In the genomic region with DNA sequence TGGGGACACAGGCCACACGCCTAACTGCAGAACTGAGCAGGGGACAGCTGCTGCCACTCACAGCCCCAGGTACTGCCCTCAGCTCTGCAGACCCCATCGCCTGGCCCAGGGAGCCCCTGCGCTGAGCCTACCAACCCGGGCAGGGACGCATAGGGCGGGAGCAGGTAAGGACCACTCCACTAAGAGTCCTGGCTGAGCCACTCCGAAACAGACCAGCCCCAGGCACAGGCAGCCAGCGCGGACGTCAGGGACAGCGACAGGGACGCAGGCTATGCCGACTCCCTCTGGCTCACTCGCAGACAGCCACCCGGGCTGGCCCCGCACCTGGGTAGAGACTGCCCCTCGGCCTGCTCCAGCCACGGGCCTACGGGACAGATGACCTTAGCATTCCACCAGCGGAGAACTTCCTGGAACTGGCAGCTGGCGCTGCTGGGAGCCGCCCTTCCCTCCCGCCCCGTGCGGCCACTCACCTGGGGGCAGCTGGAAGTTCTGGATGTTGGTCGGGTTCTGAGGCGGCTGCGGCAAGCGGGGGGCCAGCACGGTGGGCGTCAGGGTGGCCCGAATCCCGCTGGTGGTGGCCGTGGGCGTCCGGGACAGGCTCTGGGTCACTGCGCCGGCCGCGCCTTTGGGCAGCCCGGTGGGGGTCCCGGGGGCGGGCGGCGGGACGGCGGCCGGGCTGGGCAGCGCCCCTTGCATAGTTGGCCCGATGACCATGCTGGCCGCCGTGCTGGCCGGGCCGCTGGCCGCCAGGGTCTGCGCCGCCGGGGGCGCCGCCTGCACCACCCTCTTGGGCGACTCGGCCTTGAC, we compare ENCODE assay signal across 8 cellular contexts. TPM values are rescaled to one million over a fixed set of nuclear protein-coding genes. Genes with fewer than 3 reads are reported as not detected.
DNase-seq lines count a peak whose midpoint lies in the region; ATAC-seq and TF ChIP-seq lines count a peak whose summit lies in the region.

No MANE protein-coding gene starts in this region.

- no peak for DNase-seq in HFF-Myc (ENCODE audit: extremely low read depth, low read depth)
- no peak for DNase-seq in iPS DF 6.9 (ENCODE audit: low read depth, low spot score)
- DNase-seq in NCI-H2029 treated with DMSO at 0.1 percent for 48 hours (lab: John Stamatoyannopoulos, UW), result no peak

- no CpG with 5 or more reads among the region's 62 CpGs for WGBS in iPS DF 6.9 (ENCODE audit: insufficient coverage, insufficient read length)

- H3K9me3 Mint-ChIP-seq in activated T-helper 17 cell treated with anti-CD3 and anti-CD28 coated beads, Interleukin-2, amount 50 U/mL, for 72 hours, result no peaks in the 10 kb centered on the region

- H3K27me3 ChIP-seq in iPS DF 6.9 (ENCODE audit: control insufficient read depth, insufficient read depth, low read length), result no peaks in the 10 kb centered on the region

- no peaks in the 10 kb centered on the region; the same call in 1 of the 2 replicates for H3K36me3 ChIP-seq in iPS DF 6.9 (ENCODE audit: control insufficient read depth, insufficient read depth, low read length)

- H3K27ac ChIP-seq in iPS DF 6.9 (ENCODE audit: low read length) (no peak overlapping the region), skin epidermis (peak overlapping the region in 2 of 21 experiments; percentile 38 to 47)

- no peaks in the 10 kb centered on the region for H3K9me3 ChIP-seq in iPS DF 6.9 (ENCODE audit: control insufficient read depth, insufficient read depth, low read length)

- peak overlapping the region; percentile 61 for H3K4me3 Mint-ChIP-seq in activated T-helper 17 cell treated with anti-CD3 and anti-CD28 coated beads, Interleukin-2, amount 50 U/mL, for 72 hours

- peaks cover 17% of the 10 kb centered on the region for H3K36me3 Mint-ChIP-seq in activated T-helper 17 cell treated with anti-CD3 and anti-CD28 coated beads, Interleukin-2, amount 50 U/mL, for 72 hours (ENCODE audit: low read depth)

- TF ChIP-seq CTCF in HFF-Myc (IDR thresholded peaks at IDR 0.05; ENCODE audit: low read depth, low read length, missing control alignments), result no peak

- H3K27me3 Mint-ChIP-seq in activated T-helper 17 cell treated with anti-CD3 and anti-CD28 coated beads, Interleukin-2, amount 50 U/mL, for 72 hours, result no peaks in the 10 kb centered on the region

- peaks cover 23% of the 10 kb centered on the region for H3K4me1 Mint-ChIP-seq in activated T-helper 17 cell treated with anti-CD3 and anti-CD28 coated beads, Interleukin-2, amount 50 U/mL, for 72 hours

- no peak overlapping the region for H3K27ac Mint-ChIP-seq in activated T-helper 17 cell treated with anti-CD3 and anti-CD28 coated beads, Interleukin-2, amount 50 U/mL, for 72 hours

- ATAC-seq in activated T-helper 17 cell treated with anti-CD3 and anti-CD28 coated beads, Interleukin-2, amount 50 U/mL, for 72 hours (replicated peaks), result no peak
- no peak for ATAC-seq in activated CD4-positive, CD25-positive, alpha-beta regulatory T cell treated with anti-CD3 and anti-CD28 coated beads, Interleukin-2, amount 50 U/mL, for 24 hours
- ATAC-seq in GM18520 (IDR thresholded peaks at IDR 0.05; ENCODE audit: unreplicated experiment) (no peak), GM21529 (IDR thresholded peaks at IDR 0.05; ENCODE audit: unreplicated experiment) (no peak)

- H3K4me3 ChIP-seq in HFF-Myc (replicated peaks; ENCODE audit: low read depth, low read length) (peak overlapping the region; percentile 49), iPS DF 6.9 (ENCODE audit: low read length) (peak overlapping the region; percentile 35), skin epidermis (peak overlapping the region; percentile 9 to 43 (median 28))

- peaks cover 13% of the 10 kb centered on the region for H3K4me1 ChIP-seq in iPS DF 6.9 (ENCODE audit: control insufficient read depth, insufficient read depth, low read length)

RNA-seq across cellular contexts. Expression of a gene that starts 1.5 kb away (rescaled TPM):
- 10 to 100 TPM; 13.4 to 14.5 TPM for total RNA-seq in activated T-helper 17 cell treated with anti-CD3 and anti-CD28 coated beads, Interleukin-2, amount 50 U/mL, for 72 hours

RNA-seq across cellular contexts. Expression of a gene that starts 58.1 kb away (rescaled TPM):
- total RNA-seq in activated T-helper 17 cell treated with anti-CD3 and anti-CD28 coated beads, Interleukin-2, amount 50 U/mL, for 72 hours, result 10 to 100 TPM; 25.1 to 29.8 TPM
